In the genomic region with DNA sequence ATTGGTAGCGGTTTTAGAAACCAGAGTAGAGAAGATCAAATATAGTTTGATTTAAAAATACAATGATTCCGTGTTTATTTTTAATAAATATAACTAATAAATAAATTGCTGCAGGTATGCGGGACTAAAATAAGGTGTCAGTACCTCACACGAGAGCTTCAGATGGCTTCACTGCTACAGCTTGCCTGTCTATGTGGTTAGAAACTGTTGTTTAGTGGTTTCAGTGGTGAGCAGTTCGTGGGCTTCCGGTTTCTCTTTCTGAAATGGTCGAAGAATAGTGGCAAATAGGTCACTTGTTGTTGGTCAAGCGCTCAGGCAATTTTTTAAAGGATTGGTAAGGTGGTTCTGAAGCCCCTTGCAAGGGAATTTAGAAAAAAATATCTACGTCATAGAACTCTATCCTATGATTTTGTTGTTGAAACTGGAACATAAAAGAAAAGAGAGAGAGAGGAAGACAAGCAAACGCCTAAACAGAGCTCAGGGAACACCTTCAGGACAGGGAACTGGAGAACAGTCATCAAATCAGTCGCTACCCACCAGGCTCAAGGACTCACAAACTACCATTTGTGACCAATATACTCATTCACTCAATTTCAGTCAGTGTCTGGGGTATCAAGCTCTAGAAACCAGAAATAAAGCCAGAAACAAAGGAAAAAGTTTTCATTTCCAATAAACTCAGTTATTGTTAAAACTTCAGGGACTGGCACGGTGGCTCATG, we compare ENCODE assay signal across 8 cellular contexts. TPM values are rescaled to one million over a fixed set of nuclear protein-coding genes. Genes with fewer than 3 reads are reported as not detected.
DNase-seq lines count a peak whose midpoint lies in the region; ATAC-seq and TF ChIP-seq lines count a peak whose summit lies in the region.
"Had no signal": no experiment of that assay in that cellular context is flagged by ENCODE, and none has a peak within 500 bp of the region (broad histone marks: within the 10 kb centered on the region; RNA-seq: fewer than 3 reads in every experiment).

No MANE protein-coding gene starts in this region.

- TF ChIP-seq CTCF in foreskin fibroblast (IDR thresholded peaks at IDR 0.05; ENCODE audit: low read depth, low read length): no peak

- no peaks in the 10 kb centered on the region for H3K27me3 Mint-ChIP-seq in natural killer cell treated with Interleukin-12 subunit alpha and Interleukin-12 subunit beta and Interleukin-15 and Interleukin-18, amount 100 ng/mL, for 72 hours

- H3K9me3 Mint-ChIP-seq in natural killer cell treated with Interleukin-12 subunit alpha and Interleukin-12 subunit beta and Interleukin-15 and Interleukin-18, amount 100 ng/mL, for 72 hours: no peaks in the 10 kb centered on the region

- DNase-seq in NCI-H2107 treated with DMSO at 0.1 percent for 48 hours (lab: John Stamatoyannopoulos, UW; ENCODE audit: unreplicated experiment) (peak; percentile 41), foreskin fibroblast (no peak), NCI-H1436 (lab: John Stamatoyannopoulos, UW) (no peak), SHP77 treated with DMSO at 0.1 percent for 48 hours (lab: John Stamatoyannopoulos, UW) (no peak)
- DNase-seq in natural killer cell treated with Interleukin-12 subunit alpha and Interleukin-12 subunit beta and Interleukin-15 and Interleukin-18, amount 100 ng/mL, for 72 hours (ENCODE audit: low spot score): peak; percentile 87
- DNase-seq: left cardiac atrium had no signal

- no peak overlapping the region for H3K4me3 ChIP-seq in foreskin fibroblast (ENCODE audit: low read depth in 1 of 2, low read length in 2 of 2)

- peaks cover 65 to 66% of the 10 kb centered on the region in 2 donors for H3K4me1 Mint-ChIP-seq in natural killer cell treated with Interleukin-12 subunit alpha and Interleukin-12 subunit beta and Interleukin-15 and Interleukin-18, amount 100 ng/mL, for 72 hours (ENCODE audit: low read depth in 2 of 2)

- ATAC-seq in GM19023 (IDR thresholded peaks at IDR 0.05; ENCODE audit: unreplicated experiment) (peak; percentile 85), HG02763 (IDR thresholded peaks at IDR 0.05; ENCODE audit: unreplicated experiment) (peak; percentile 91)
- ATAC-seq in natural killer cell treated with Interleukin-12 subunit alpha and Interleukin-12 subunit beta and Interleukin-15 and Interleukin-18, amount 100 ng/mL, for 72 hours: peak; percentile 82 to 92
- ATAC-seq: left cardiac atrium had no signal

- H3K36me3 Mint-ChIP-seq in natural killer cell treated with Interleukin-12 subunit alpha and Interleukin-12 subunit beta and Interleukin-15 and Interleukin-18, amount 100 ng/mL, for 72 hours: no peaks in the 10 kb centered on the region

- peak overlapping the region; percentile 88 to 94 for H3K27ac Mint-ChIP-seq in natural killer cell treated with Interleukin-12 subunit alpha and Interleukin-12 subunit beta and Interleukin-15 and Interleukin-18, amount 100 ng/mL, for 72 hours

- H3K4me3 Mint-ChIP-seq in natural killer cell treated with Interleukin-12 subunit alpha and Interleukin-12 subunit beta and Interleukin-15 and Interleukin-18, amount 100 ng/mL, for 72 hours: peak overlapping the region; percentile 83

RNA-seq across cellular contexts. Expression of gene GABARAPL1, which starts 31.3 kb away (rescaled TPM):
- 10 to 100 TPM; 24.9 to 48.8 TPM for total RNA-seq in natural killer cell treated with Interleukin-12 subunit alpha and Interleukin-12 subunit beta and Interleukin-15 and Interleukin-18, amount 100 ng/mL, for 72 hours

Comparison
In these comparisons a context has a peak if more than half of its experiments do, and no peak if none do; other contexts are left out.
1. DNase-seq: peak in NCI-H2107 treated with DMSO at 0.1 percent for 48 hours (single experiment) and natural killer cell treated with Interleukin-12 subunit alpha and Interleukin-12 subunit beta and Interleukin-15 and Interleukin-18, amount 100 ng/mL, for 72 hours (single experiment); none in foreskin fibroblast (0 of 2), NCI-H1436 (single experiment) and SHP77 treated with DMSO at 0.1 percent for 48 hours (single experiment).
2. Peak in every context shown above with its lines, with median percentiles within 50 percentile points of each other: ATAC-seq.